Comparison of ENCODE assay signal across 24 cellular contexts in genomic region chr17:1898872-1899271, GRCh38.
"Had no signal": no experiment of that assay in that cellular context is flagged by ENCODE, and none has a peak within 500 bp of the region (broad histone marks: within the 10 kb centered on the region; RNA-seq: fewer than 3 reads in every experiment).

No MANE protein-coding gene starts in this region.

- H3K4me1 ChIP-seq: body of pancreas, breast epithelium, Peyer's patch had no signal

- DNase-seq: activated CD4-positive, alpha-beta T cell treated with anti-CD3 and anti-CD28 coated beads, Interleukin-2, amount 10 ng/mL, durations not matched to agents 7 days and 5 days; activated CD4-positive, alpha-beta T cell treated with anti-CD3 and anti-CD28 coated beads, Interleukin-2, amount 50 U/mL, for 48 hours; activated CD8-positive, alpha-beta T cell treated with anti-CD3 and anti-CD28 coated beads, Interleukin-2, amount 10 ng/mL, durations not matched to agents 7 days and 5 days; activated gamma-delta T cell; activated naive CD4-positive, alpha-beta T cell treated with Interleukin-2 at 50 U/mL for 16 hours; activated naive CD8-positive, alpha-beta T cell treated with anti-CD3 and anti-CD28 coated beads, Interleukin-2, amount 10 ng/mL, durations not matched to agents 7 days and 5 days; activated T-cell treated with anti-CD3 and anti-CD28 coated beads, Interleukin-2, amount 50 U/mL, for 24 hours; body of pancreas; caudate nucleus; NCI-H1105; NCI-H1417 treated with DMSO at 0.1 percent for 48 hours; NCI-H187 treated with DMSO at 0.1 percent for 48 hours; NCI-H2081; NCI-H2171 treated with DMSO at 0.1 percent for 48 hours; NCI-H345; NCI-H524 treated with DMSO at 0.1 percent for 48 hours; NK-92 treated with Interleukin-12 subunit alpha and Interleukin-12 subunit beta, amount 100 ng/mL, for 24 hours; Peyer's patch; RPMI8226; SIG-M5 had no signal

- H3K27ac ChIP-seq: body of pancreas, breast epithelium, Peyer's patch had no signal

- H3K4me1 Mint-ChIP-seq: activated naive CD4-positive, alpha-beta T cell treated with anti-CD3 and anti-CD28 coated beads, Interleukin-2, amount 50 U/mL, for 24 hours; activated naive CD8-positive, alpha-beta T cell treated with anti-CD3 and anti-CD28 coated beads, Interleukin-2, amount 10 ng/mL, durations not matched to agents 7 days and 5 days had no signal

- H3K9me3 Mint-ChIP-seq: activated CD4-positive, alpha-beta T cell treated with anti-CD3 and anti-CD28 coated beads, Interleukin-2, amount 10 ng/mL, durations not matched to agents 7 days and 5 days; activated naive CD4-positive, alpha-beta T cell treated with anti-CD3 and anti-CD28 coated beads, Interleukin-2, amount 50 U/mL, for 24 hours; activated naive CD8-positive, alpha-beta T cell treated with anti-CD3 and anti-CD28 coated beads, Interleukin-2, amount 10 ng/mL, durations not matched to agents 7 days and 5 days; activated T-cell treated with anti-CD3 and anti-CD28 coated beads, Interleukin-2, amount 50 U/mL, for 24 hours; activated T-helper 2 cell treated with anti-CD3 and anti-CD28 coated beads, Interferon-gamma antibody, Interleukin-2, Interleukin-4, amounts not matched to agents 10 μg/mL and 5 μg/mL and 100 μg/mL, durations not matched to agents 14 hours and 24 hours and 36 hours had no signal

- H3K9me3 ChIP-seq: body of pancreas, breast epithelium, Peyer's patch had no signal

- H3K4me3 ChIP-seq: body of pancreas, breast epithelium, Peyer's patch had no signal

- H3K4me3 Mint-ChIP-seq: activated CD4-positive, alpha-beta T cell treated with anti-CD3 and anti-CD28 coated beads, Interleukin-2, amount 10 ng/mL, durations not matched to agents 7 days and 5 days; activated CD8-positive, alpha-beta T cell treated with anti-CD3 and anti-CD28 coated beads, Interleukin-2, amount 10 ng/mL, durations not matched to agents 7 days and 5 days; activated naive CD4-positive, alpha-beta T cell treated with anti-CD3 and anti-CD28 coated beads, Interleukin-2, amount 50 U/mL, for 24 hours; activated naive CD8-positive, alpha-beta T cell treated with anti-CD3 and anti-CD28 coated beads, Interleukin-2, amount 10 ng/mL, durations not matched to agents 7 days and 5 days; activated T-cell treated with anti-CD3 and anti-CD28 coated beads, Interleukin-2, amount 50 U/mL, for 24 hours had no signal

- H3K27ac Mint-ChIP-seq: activated CD4-positive, alpha-beta T cell treated with anti-CD3 and anti-CD28 coated beads, Interleukin-2, amount 10 ng/mL, durations not matched to agents 7 days and 5 days; activated CD8-positive, alpha-beta T cell treated with anti-CD3 and anti-CD28 coated beads, Interleukin-2, amount 10 ng/mL, durations not matched to agents 7 days and 5 days; activated naive CD4-positive, alpha-beta T cell treated with anti-CD3 and anti-CD28 coated beads, Interleukin-2, amount 50 U/mL, for 24 hours; activated naive CD8-positive, alpha-beta T cell treated with anti-CD3 and anti-CD28 coated beads, Interleukin-2, amount 10 ng/mL, durations not matched to agents 7 days and 5 days; activated T-cell treated with anti-CD3 and anti-CD28 coated beads, Interleukin-2, amount 50 U/mL, for 24 hours; activated T-helper 2 cell treated with anti-CD3 and anti-CD28 coated beads, Interferon-gamma antibody, Interleukin-2, Interleukin-4, amounts not matched to agents 10 μg/mL and 5 μg/mL and 100 μg/mL, durations not matched to agents 14 hours and 24 hours and 36 hours had no signal

- H3K27me3 ChIP-seq: body of pancreas, breast epithelium, Peyer's patch had no signal

- H3K27me3 Mint-ChIP-seq: activated CD4-positive, alpha-beta T cell treated with anti-CD3 and anti-CD28 coated beads, Interleukin-2, amount 10 ng/mL, durations not matched to agents 7 days and 5 days; activated naive CD4-positive, alpha-beta T cell treated with anti-CD3 and anti-CD28 coated beads, Interleukin-2, amount 50 U/mL, for 24 hours; activated T-cell treated with anti-CD3 and anti-CD28 coated beads, Interleukin-2, amount 50 U/mL, for 24 hours had no signal

- ATAC-seq: activated CD8-positive, alpha-beta T cell treated with anti-CD3 and anti-CD28 coated beads, Interleukin-2, amount 10 ng/mL, durations not matched to agents 7 days and 5 days; body of pancreas; PC-3 had no signal
